ENCODE assay signal across 15 cellular contexts in genomic region chr13:84025828-84026227, GRCh38.
"Had no signal": no experiment of that assay in that cellular context is flagged by ENCODE, and none has a peak within 500 bp of the region (broad histone marks: within the 10 kb centered on the region; RNA-seq: fewer than 3 reads in every experiment).

No MANE protein-coding gene starts in this region.

- H3K27me3 ChIP-seq: body of pancreas, colonic mucosa, right lobe of liver had no signal

- H3K27me3 Mint-ChIP-seq: activated CD4-positive, alpha-beta T cell treated with anti-CD3 and anti-CD28 coated beads, Interleukin-2, amount 10 ng/mL, durations not matched to agents 7 days and 5 days; activated naive CD8-positive, alpha-beta T cell treated with anti-CD3 and anti-CD28 coated beads for 36 hours; stimulated activated naive CD8-positive, alpha-beta T cell treated with anti-CD3 and anti-CD28 coated beads, Interleukin-15, Interleukin-2, amounts not matched to agents 100 ng/mL and 50 ng/mL, for 24 hours; type B pancreatic cell had no signal

- H3K27ac Mint-ChIP-seq: activated CD4-positive, alpha-beta T cell treated with anti-CD3 and anti-CD28 coated beads, Interleukin-2, amount 10 ng/mL, durations not matched to agents 7 days and 5 days; activated naive CD8-positive, alpha-beta T cell treated with anti-CD3 and anti-CD28 coated beads for 36 hours; natural killer cell; stimulated activated naive CD8-positive, alpha-beta T cell treated with anti-CD3 and anti-CD28 coated beads, Interleukin-15, Interleukin-2, amounts not matched to agents 100 ng/mL and 50 ng/mL, for 24 hours; type B pancreatic cell had no signal

- H3K4me3 ChIP-seq: body of pancreas, colonic mucosa, left ventricle myocardium inferior, psoas muscle, right lobe of liver had no signal

- ATAC-seq: body of pancreas, natural killer cell, psoas muscle, right lobe of liver had no signal

- H3K36me3 ChIP-seq: colonic mucosa, left ventricle myocardium inferior, right lobe of liver had no signal

- H3K4me3 Mint-ChIP-seq: activated CD4-positive, alpha-beta T cell treated with anti-CD3 and anti-CD28 coated beads, Interleukin-2, amount 10 ng/mL, durations not matched to agents 7 days and 5 days; activated naive CD8-positive, alpha-beta T cell treated with anti-CD3 and anti-CD28 coated beads for 36 hours; natural killer cell; stimulated activated naive CD8-positive, alpha-beta T cell treated with anti-CD3 and anti-CD28 coated beads, Interleukin-15, Interleukin-2, amounts not matched to agents 100 ng/mL and 50 ng/mL, for 24 hours; type B pancreatic cell had no signal

- H3K4me1 ChIP-seq: body of pancreas, colonic mucosa, left ventricle myocardium inferior, psoas muscle, right lobe of liver had no signal

- DNase-seq: activated CD4-positive, alpha-beta T cell treated with anti-CD3 and anti-CD28 coated beads, Interleukin-2, amount 10 ng/mL, durations not matched to agents 7 days and 5 days; activated CD4-positive, CD25-positive, alpha-beta regulatory T cell; activated CD8-positive, alpha-beta memory T cell treated with anti-CD3 and anti-CD28 coated beads for 24 hours; activated naive CD8-positive, alpha-beta T cell treated with anti-CD3 and anti-CD28 coated beads for 36 hours; amygdala; body of pancreas; caudate nucleus; colonic mucosa; kidney; left ventricle myocardium inferior; natural killer cell; psoas muscle; right lobe of liver had no signal

- H3K27ac ChIP-seq: body of pancreas, colonic mucosa, left ventricle myocardium inferior, psoas muscle, right lobe of liver had no signal

- H3K9me3 Mint-ChIP-seq: activated CD4-positive, alpha-beta T cell treated with anti-CD3 and anti-CD28 coated beads, Interleukin-2, amount 10 ng/mL, durations not matched to agents 7 days and 5 days; activated naive CD8-positive, alpha-beta T cell treated with anti-CD3 and anti-CD28 coated beads for 36 hours; natural killer cell; stimulated activated naive CD8-positive, alpha-beta T cell treated with anti-CD3 and anti-CD28 coated beads, Interleukin-15, Interleukin-2, amounts not matched to agents 100 ng/mL and 50 ng/mL, for 24 hours had no signal

- H3K4me1 Mint-ChIP-seq: activated CD4-positive, alpha-beta T cell treated with anti-CD3 and anti-CD28 coated beads, Interleukin-2, amount 10 ng/mL, durations not matched to agents 7 days and 5 days; activated naive CD8-positive, alpha-beta T cell treated with anti-CD3 and anti-CD28 coated beads for 36 hours; natural killer cell had no signal

- H3K36me3 Mint-ChIP-seq: activated naive CD8-positive, alpha-beta T cell treated with anti-CD3 and anti-CD28 coated beads for 36 hours; natural killer cell; type B pancreatic cell had no signal

- H3K9me3 ChIP-seq: body of pancreas, colonic mucosa, psoas muscle, right lobe of liver had no signal
